In the genomic region with DNA sequence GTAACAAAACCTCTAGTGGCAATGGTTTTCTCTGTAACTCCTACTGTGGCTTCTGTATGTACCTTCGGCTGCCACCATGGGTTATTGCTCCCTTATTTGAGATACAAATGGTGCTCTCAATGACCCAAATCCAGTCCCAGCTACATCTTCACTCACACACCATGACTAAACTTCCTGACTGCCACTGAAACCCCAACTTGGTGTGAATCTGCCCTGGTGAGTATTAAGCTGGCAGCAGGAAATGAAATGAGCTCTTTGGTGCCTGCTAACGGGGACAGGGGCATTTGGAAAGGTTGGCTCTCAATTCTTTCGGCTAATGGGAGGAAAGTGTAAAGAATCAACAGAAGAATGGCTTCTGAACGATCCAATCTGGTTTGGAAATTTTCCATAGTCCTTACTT, we compare ENCODE assay signal across 11 cellular contexts. TPM values are rescaled to one million over a fixed set of nuclear protein-coding genes. Genes with fewer than 3 reads are reported as not detected.
DNase-seq lines count a peak whose midpoint lies in the region; TF ChIP-seq lines count a peak whose summit lies in the region.
"Had no signal": no experiment of that assay in that cellular context is flagged by ENCODE, and none has a peak within 500 bp of the region (broad histone marks: within the 10 kb centered on the region; RNA-seq: fewer than 3 reads in every experiment).

No MANE protein-coding gene starts in this region.

- TF ChIP-seq CTCF in RWPE1 (conservative IDR thresholded peaks at IDR 0.05; ENCODE audit: low read depth) (no peak), osteocyte (IDR thresholded peaks at IDR 0.05) (no peak)

- POLR2A ChIA-PET in RWPE1 (lab: Yijun Ruan, JAX; ENCODE audit: low non-redundant PET), result no interaction called here

- DNase-seq in stimulated activated CD4-positive, alpha-beta T cell treated with anti-CD3 and anti-CD28 coated beads, Interleukin-1b, Interleukin-23, amount 100 ng/mL, for 48 hours, result peak; percentile 48
- no peak for DNase-seq in stimulated activated CD4-positive, alpha-beta T cell treated with anti-CD3 and anti-CD28 coated beads, Interleukin-4, amount 100 ng/mL, for 4 hours
- DNase-seq in activated T-cell treated with anti-CD3 and anti-CD28 coated beads, Interleukin-2, amount 50 U/mL, for 48 hours, result peak; percentile 52 to 54
- DNase-seq in RWPE1 (ENCODE audit: low spot score) (no peak), DMS 273 (lab: John Stamatoyannopoulos, UW; ENCODE audit: unreplicated experiment) (no peak), osteocyte (ENCODE audit: extremely low spot score, unreplicated experiment) (no peak), SW480 (ENCODE audit: low spot score) (no peak)
- DNase-seq: BE2C had no signal

- no peaks in the 10 kb centered on the region for H3K27me3 ChIP-seq in layer of hippocampus (ENCODE audit: control insufficient read depth, insufficient read depth, low read length)
- H3K27me3 ChIP-seq: BE2C, vagina had no signal

- CTCF ChIA-PET in RWPE1 (lab: Yijun Ruan, JAX), result interaction anchor here (0.7 to 1.1 kb wide), 2 partner anchors 21 to 26 kb away, joined by 3 to 5 read pairs; no protein-coding TSS in a partner anchor

- no peaks in the 10 kb centered on the region for H3K27me3 Mint-ChIP-seq in osteocyte (ENCODE audit: unreplicated experiment)

- H3K9me3 Mint-ChIP-seq in osteocyte (ENCODE audit: unreplicated experiment), result no peaks in the 10 kb centered on the region

- peak overlapping the region; percentile 74 for H3K27ac ChIP-seq in layer of hippocampus (ENCODE audit: low read depth, low read length)
- H3K27ac ChIP-seq in RWPE1, result no peak overlapping the region
- H3K27ac ChIP-seq: epithelial cell of prostate, vagina had no signal

- H3K27ac Mint-ChIP-seq in osteocyte (ENCODE audit: unreplicated experiment), result no peak overlapping the region

- no peak overlapping the region for H3K4me3 Mint-ChIP-seq in osteocyte (ENCODE audit: unreplicated experiment)

- H3K36me3 Mint-ChIP-seq in osteocyte (ENCODE audit: unreplicated experiment), result peaks cover 15% of the 10 kb centered on the region

- H3K4me1 Mint-ChIP-seq in osteocyte (ENCODE audit: unreplicated experiment), result no peaks in the 10 kb centered on the region

RNA-seq across cellular contexts. Expression of gene SLC35B1, which starts 7.5 kb away (rescaled TPM):
- total RNA-seq in osteocyte, result 60.0 and 62.0 TPM in 2 replicates

RNA-seq across cellular contexts. Expression of gene SPOP, which starts 37.3 kb away (rescaled TPM):
- total RNA-seq in osteocyte, result 63.9 and 68.6 TPM in 2 replicates

RNA-seq across cellular contexts. Expression of gene FAM117A, which starts 48.7 kb away (rescaled TPM):
- 2.7 TPM in 2 replicates for total RNA-seq in osteocyte

Comparison
In these comparisons a context has a peak if more than half of its experiments do, and no peak if none do; other contexts are left out.
1. DNase-seq: peak in stimulated activated CD4-positive, alpha-beta T cell treated with anti-CD3 and anti-CD28 coated beads, Interleukin-1b, Interleukin-23, amount 100 ng/mL, for 48 hours (single experiment) and activated T-cell treated with anti-CD3 and anti-CD28 coated beads, Interleukin-2, amount 50 U/mL, for 48 hours (2 of 2); none in stimulated activated CD4-positive, alpha-beta T cell treated with anti-CD3 and anti-CD28 coated beads, Interleukin-4, amount 100 ng/mL, for 4 hours (0 of 2), RWPE1 (single experiment), DMS 273 (single experiment), osteocyte (single experiment) and SW480 (single experiment).